Comparison of ENCODE assay signal across 28 cellular contexts in the genomic region with DNA sequence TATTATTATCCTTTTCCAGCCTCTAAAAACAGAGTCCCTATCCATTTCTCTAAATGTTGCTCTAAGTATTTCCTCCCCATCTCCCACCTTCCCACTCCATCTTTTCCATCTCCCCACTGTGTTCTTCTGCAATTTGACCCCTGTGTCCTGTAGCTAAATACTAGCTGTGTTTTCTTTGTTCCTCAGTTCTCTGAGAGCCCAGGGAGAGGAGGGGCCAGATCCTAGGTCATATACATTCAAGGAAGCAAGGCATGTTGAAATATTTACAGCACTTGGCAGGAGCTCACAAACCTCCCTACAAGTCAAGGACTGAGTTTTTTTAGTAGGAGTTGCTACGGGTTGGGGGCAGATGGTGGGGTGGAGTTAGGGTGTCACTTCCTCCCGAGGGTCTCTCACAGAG. TPM values are rescaled to one million over a fixed set of nuclear protein-coding genes. Genes with fewer than 3 reads are reported as not detected.
DNase-seq lines count a peak whose midpoint lies in the region; ATAC-seq and TF ChIP-seq lines count a peak whose summit lies in the region.
"Had no signal": no experiment of that assay in that cellular context is flagged by ENCODE, and none has a peak within 500 bp of the region (broad histone marks: within the 10 kb centered on the region; RNA-seq: fewer than 3 reads in every experiment).

No MANE protein-coding gene starts in this region.

- peak overlapping the region; percentile 69 for H3K4me3 Mint-ChIP-seq in nephron progenitor cell
- H3K4me3 Mint-ChIP-seq: activated CD4-positive, alpha-beta T cell treated with anti-CD3 and anti-CD28 coated beads, Interleukin-2, amount 10 ng/mL, durations not matched to agents 7 days and 5 days had no signal

- WGBS in ectodermal cell, 2 experiments: 5 to 11% methylated on average over 2 of the region's 2 CpGs

- peaks cover 4% of the 10 kb centered on the region for H3K4me1 ChIP-seq in ectodermal cell (ENCODE audit: control insufficient read depth, insufficient read depth, low read length)
- H3K4me1 ChIP-seq: esophagus muscularis mucosa, foreskin keratinocyte had no signal

- DNase-seq in DMS 273 treated with DMSO at 0.1 percent for 48 hours (lab: John Stamatoyannopoulos, UW): peak; percentile 25
- DNase-seq in Kasumi-1 (lab: John Stamatoyannopoulos, UW): peak; percentile 22 to 38
- peak; percentile 25 for DNase-seq in nephron progenitor cell
- no peak for DNase-seq in OCI-M2 (lab: John Stamatoyannopoulos, UW; ENCODE audit: unreplicated experiment)
- DNase-seq in NCI-H1105 treated with DMSO at 0.1 percent for 48 hours (lab: John Stamatoyannopoulos, UW): no peak
- DNase-seq: activated CD4-positive, alpha-beta T cell treated with anti-CD3 and anti-CD28 coated beads, Interleukin-2, amount 10 ng/mL, durations not matched to agents 7 days and 5 days; activated T-cell treated with anti-CD3 and anti-CD28 coated beads, Interleukin-2, amount 50 U/mL, for 48 hours; caudate nucleus; foreskin keratinocyte; GM23248; head of caudate nucleus; KG1; MM.1S; NCI-H1417 treated with DMSO at 0.1 percent for 48 hours; NCI-H2029 treated with DMSO at 0.1 percent for 48 hours; NCI-H748 treated with DMSO at 0.1 percent for 48 hours; right cardiac atrium; SHP77; stimulated activated CD4-positive, alpha-beta T cell treated with anti-CD3 and anti-CD28 coated beads, Interleukin-2, amount 100 ng/mL, for 24 hours; stimulated activated naive CD8-positive, alpha-beta T cell treated with anti-CD3 and anti-CD28 coated beads, Interleukin-15, Interleukin-2, amounts not matched to agents 100 U/mL and 50 U/mL, for 24 hours; T1000; WERI-Rb-1 had no signal

- peak overlapping the region; percentile 99 for H3K27ac Mint-ChIP-seq in nephron progenitor cell
- H3K27ac Mint-ChIP-seq: activated CD4-positive, alpha-beta T cell treated with anti-CD3 and anti-CD28 coated beads, Interleukin-2, amount 10 ng/mL, durations not matched to agents 7 days and 5 days had no signal

- peaks cover 23% of the 10 kb centered on the region for H3K36me3 Mint-ChIP-seq in nephron progenitor cell (ENCODE audit: low read depth)

- H3K27me3 ChIP-seq in ectodermal cell (ENCODE audit: control insufficient read depth, insufficient read depth, low read length, poor library complexity, severe bottlenecking): no peaks in the 10 kb centered on the region
- H3K27me3 ChIP-seq: esophagus muscularis mucosa, foreskin keratinocyte had no signal

- TF ChIP-seq CTCF in nephron progenitor cell (IDR thresholded peaks at IDR 0.05): no peak

- H3K9me3 ChIP-seq in ectodermal cell (ENCODE audit: control insufficient read depth, low read length): no peaks in the 10 kb centered on the region
- H3K9me3 ChIP-seq: A549, esophagus muscularis mucosa had no signal

- no peak overlapping the region for H3K4me3 ChIP-seq in ectodermal cell (ENCODE audit: insufficient read depth, low read depth, low read length)
- H3K4me3 ChIP-seq: A549, esophagus muscularis mucosa, GM23248 had no signal

- ATAC-seq in GM19452 (IDR thresholded peaks at IDR 0.05; ENCODE audit: unreplicated experiment) (no peak), HG02852 (IDR thresholded peaks at IDR 0.05; ENCODE audit: unreplicated experiment) (no peak)
- ATAC-seq: A549; foreskin keratinocyte; Panc1; right cardiac atrium; stimulated activated naive CD8-positive, alpha-beta T cell treated with anti-CD3 and anti-CD28 coated beads, Interleukin-15, Interleukin-2, amounts not matched to agents 100 U/mL and 50 U/mL, for 24 hours had no signal

- peaks cover 52% of the 10 kb centered on the region for H3K4me1 Mint-ChIP-seq in nephron progenitor cell
- H3K4me1 Mint-ChIP-seq: activated CD4-positive, alpha-beta T cell treated with anti-CD3 and anti-CD28 coated beads, Interleukin-2, amount 10 ng/mL, durations not matched to agents 7 days and 5 days had no signal

- H3K27me3 Mint-ChIP-seq in nephron progenitor cell (ENCODE audit: low read depth, poor library complexity): peaks cover 5% of the 10 kb centered on the region
- H3K27me3 Mint-ChIP-seq: activated CD4-positive, alpha-beta T cell treated with anti-CD3 and anti-CD28 coated beads, Interleukin-2, amount 10 ng/mL, durations not matched to agents 7 days and 5 days had no signal

- no peaks in the 10 kb centered on the region for H3K36me3 ChIP-seq in ectodermal cell (ENCODE audit: control insufficient read depth, insufficient read depth, low read length)
- H3K36me3 ChIP-seq: esophagus muscularis mucosa, WERI-Rb-1 had no signal

- peaks cover 20% of the 10 kb centered on the region for H3K9me3 Mint-ChIP-seq in nephron progenitor cell
- H3K9me3 Mint-ChIP-seq: activated CD4-positive, alpha-beta T cell treated with anti-CD3 and anti-CD28 coated beads, Interleukin-2, amount 10 ng/mL, durations not matched to agents 7 days and 5 days had no signal

- peak overlapping the region; percentile 79 for H3K27ac ChIP-seq in ectodermal cell (ENCODE audit: insufficient read depth, low read depth, low read length, poor library complexity, severe bottlenecking)
- H3K27ac ChIP-seq: A549, esophagus muscularis mucosa, foreskin keratinocyte, GM23248, WERI-Rb-1 had no signal

RNA-seq across cellular contexts. Expression of a gene that starts 10.5 kb away (rescaled TPM):
- 31.8 TPM for polyA plus RNA-seq in ectodermal cell (2013, experiment 1 of 4)
- 34.0 TPM for polyA plus RNA-seq in ectodermal cell (2013, experiment 2 of 4)
- polyA plus RNA-seq in ectodermal cell (2013, experiment 3 of 4): 26.7 TPM
- polyA plus RNA-seq in ectodermal cell (2013, experiment 4 of 4): 32.0 TPM

Comparison
In these comparisons a context has a peak if more than half of its experiments do, and no peak if none do; other contexts are left out.
1. DNase-seq: peak in DMS 273 treated with DMSO at 0.1 percent for 48 hours (single experiment), Kasumi-1 (2 of 2) and nephron progenitor cell (single experiment); none in OCI-M2 (single experiment) and NCI-H1105 treated with DMSO at 0.1 percent for 48 hours (single experiment).